In genomic region chr13:34867590-34867989, GRCh38 we compare ENCODE assay signal across 1 cellular context.
TF ChIP-seq lines count a peak whose summit lies in the region.

No MANE protein-coding gene starts in this region.

TF ChIP-seq in SK-N-SH treated with all-trans-retinoic acid at 6 μM for 48 hours, 23 proteins besides CTCF, POLR2A, EP300 and RAD21 (continued from another document):
- no peak for TF ChIP-seq CSRNP3 (CRISPR knock-in tag; IDR thresholded peaks at IDR 0.05)
- no peak for TF ChIP-seq OSR1 (CRISPR knock-in tag; IDR thresholded peaks at IDR 0.05)
- no peak for TF ChIP-seq ZC3H10 (CRISPR knock-in tag; IDR thresholded peaks at IDR 0.05)
- TF ChIP-seq GLIS3 (CRISPR knock-in tag; IDR thresholded peaks at IDR 0.05): no peak
- TF ChIP-seq SNAI2 (CRISPR knock-in tag; IDR thresholded peaks at IDR 0.05): no peak
